Comparison of ENCODE assay signal across 8 cellular contexts in genomic region chr17:75113798-75114551, GRCh38. TPM values are rescaled to one million over a fixed set of nuclear protein-coding genes. Genes with fewer than 3 reads are reported as not detected.
DNase-seq lines count a peak whose midpoint lies in the region; ATAC-seq and TF ChIP-seq lines count a peak whose summit lies in the region.

No MANE protein-coding gene starts in this region.

- TF ChIP-seq CTCF in chondrocyte (IDR thresholded peaks at IDR 0.05) (peak; percentile 98), left lung (IDR thresholded peaks at IDR 0.05) (peak; percentile 88 to 98)

- ATAC-seq in HG03354 (IDR thresholded peaks at IDR 0.05; ENCODE audit: poor library complexity, severe bottlenecking, unreplicated experiment) (peak; percentile 54), left lung (peak; percentile 82), GM18858 (IDR thresholded peaks at IDR 0.05; ENCODE audit: unreplicated experiment) (no peak)

- peaks cover 30% of the 10 kb centered on the region for H3K4me1 Mint-ChIP-seq in chondrocyte (ENCODE audit: low read depth)

- H3K36me3 Mint-ChIP-seq in chondrocyte (ENCODE audit: low read depth): peaks cover 3% of the 10 kb centered on the region

- H3K4me1 ChIP-seq in left lung: peaks cover 20 to 67% of the 10 kb centered on the region in 2 donors

- H3K27me3 ChIP-seq in left lung: no peaks in the 10 kb centered on the region

- peaks cover 0 to 21% of the 10 kb centered on the region in 2 donors for H3K36me3 ChIP-seq in left lung

- H3K9me3 Mint-ChIP-seq in chondrocyte (ENCODE audit: low read depth): no peaks in the 10 kb centered on the region

- H3K4me3 Mint-ChIP-seq in chondrocyte (ENCODE audit: unreplicated experiment): peak overlapping the region; percentile 60

- peak overlapping the region; percentile 88 to 91 for H3K27ac ChIP-seq in left lung

- H3K27me3 Mint-ChIP-seq in chondrocyte (ENCODE audit: low read depth): no peaks in the 10 kb centered on the region

- DNase-seq in Daoy (ENCODE audit: low read depth) (peak; percentile 86), NCI-H510A (lab: John Stamatoyannopoulos, UW) (peak; percentile 57), chondrocyte (ENCODE audit: low spot score) (no peak), left lung (peak; percentile 87 to 89)
- DNase-seq in activated CD4-positive, alpha-beta T cell treated with anti-CD3 and anti-CD28 coated beads for 1 hour: peak; percentile 82
- DNase-seq in stimulated activated CD4-positive, alpha-beta T cell treated with anti-CD3 and anti-CD28 coated beads, Interleukin-2, amount 100 ng/mL, for 24 hours: peak; percentile 89 to 92

- peak overlapping the region; percentile 22 for H3K27ac Mint-ChIP-seq in chondrocyte (ENCODE audit: unreplicated experiment)

- no peaks in the 10 kb centered on the region for H3K9me3 ChIP-seq in left lung

- H3K4me3 ChIP-seq in left lung: peak overlapping the region; percentile 36 to 50

- intact Hi-C loops in left lung (cut with DNase I): loop anchor here in 1 of 2 donors (10.0 kb wide), 2 partner anchors 61 to 91 kb away; partner anchors contain the start of gene NUP85

RNA-seq across cellular contexts. Expression of gene ARMC7, which starts 4.2 kb away (rescaled TPM):
- total RNA-seq in Daoy (2014; rRNA removed; shearing (Covaris generic)): 2.6 and 3.6 TPM in 2 replicates
- total RNA-seq in chondrocyte: 10.8 to 12.3 TPM (median 12.1 TPM) in 3 replicates
- 10 to 100 TPM; 18.3 to 19.3 TPM for total RNA-seq in left lung

RNA-seq across cellular contexts. Expression of gene NT5C, which starts 17.6 kb away (rescaled TPM):
- 86.0 and 91.8 TPM in 2 replicates for total RNA-seq in Daoy (2014; rRNA removed; shearing (Covaris generic))
- total RNA-seq in chondrocyte (23.3 to 31.2 TPM (median 30.4 TPM) in 3 replicates), left lung (10 to 100 TPM; 26.0 to 39.9 TPM)

RNA-seq across cellular contexts. Expression of gene SLC16A5, which starts 26.2 kb away (rescaled TPM):
- 0.24 TPM in 1 of 2 replicates, not detected in the other for total RNA-seq in Daoy (2014; rRNA removed; shearing (Covaris generic))
- total RNA-seq in chondrocyte (2.1 to 3.0 TPM (median 3.0 TPM) in 3 replicates), left lung (10 to 100 TPM; 36.8 to 45.1 TPM)

RNA-seq across cellular contexts. Expression of gene JPT1, which starts 40.3 kb away (rescaled TPM):
- 423 and 641 TPM in 2 replicates for total RNA-seq in Daoy (2014; rRNA removed; shearing (Covaris generic))
- 78.6 to 90.4 TPM (median 86.4 TPM) in 3 replicates for total RNA-seq in chondrocyte
- total RNA-seq in left lung: 10 to 100 TPM; 65.0 to 97.8 TPM
